In genomic region chr6:109292983-109293586, GRCh38 we compare ENCODE assay signal across 14 cellular contexts.
"Had no signal": no experiment of that assay in that cellular context is flagged by ENCODE, and none has a peak within 500 bp of the region (broad histone marks: within the 10 kb centered on the region; RNA-seq: fewer than 3 reads in every experiment).

No MANE protein-coding gene starts in this region.

- H3K36me3 ChIP-seq: tibial nerve had no signal

- H3K27me3 ChIP-seq: tibial nerve had no signal

- ATAC-seq: effector memory CD8-positive, alpha-beta T cell; natural killer cell; sciatic nerve; stimulated activated naive B cell treated with anti-CD40 and anti-IgM and Interleukin-4, amounts not matched to agents 10 μg/mL and 1 μg/mL and 100 μg/mL, for 72 hours had no signal

- H3K4me3 ChIP-seq: mucosa of descending colon, tibial nerve had no signal

- H3K9me3 ChIP-seq: mucosa of descending colon, tibial nerve had no signal

- FAIRE-seq: astrocyte had no signal

- H3K4me1 ChIP-seq: tibial nerve had no signal

- DNase-seq: activated B cell treated with CpG ODN at 0.5 μM for 24 hours; activated CD4-positive, alpha-beta T cell treated with anti-CD3 and anti-CD28 coated beads, Interleukin-2, amount 10 ng/mL, durations not matched to agents 7 days and 5 days; activated CD8-positive, alpha-beta memory T cell treated with anti-CD3 and anti-CD28 coated beads for 24 hours; activated naive CD4-positive, alpha-beta T cell treated with anti-CD3 and anti-CD28 coated beads for 36 hours; caudate nucleus; effector memory CD8-positive, alpha-beta T cell; natural killer cell; occipital lobe; stimulated activated CD4-positive, alpha-beta T cell treated with anti-CD3 and anti-CD28 coated beads, Interleukin-2, amount 100 ng/mL, for 24 hours; stimulated activated naive B cell treated with anti-CD40 and anti-IgM and Interleukin-4, amounts not matched to agents 10 μg/mL and 1 μg/mL and 100 μg/mL, for 72 hours had no signal

- H3K27ac ChIP-seq: tibial nerve had no signal
